Comparison of ENCODE assay signal across 8 cellular contexts in genomic region chr3:194537732-194538247, GRCh38. TPM values are rescaled to one million over a fixed set of nuclear protein-coding genes. Genes with fewer than 3 reads are reported as not detected.
DNase-seq lines count a peak whose midpoint lies in the region; ATAC-seq and TF ChIP-seq lines count a peak whose summit lies in the region.

No MANE protein-coding gene starts in this region.

- H3K27me3 ChIP-seq in cardiac muscle cell, result no peaks in the 10 kb centered on the region
- no peaks in the 10 kb centered on the region for H3K27me3 ChIP-seq in left ventricle myocardium inferior (ENCODE audit: low read depth)

- H3K36me3 Mint-ChIP-seq in stimulated activated naive B cell treated with anti-CD40 and anti-IgM and Interleukin-4, amounts not matched to agents 10 μg/mL and 1 μg/mL and 100 μg/mL, for 72 hours, result peaks cover 6 to 16% of the 10 kb centered on the region in 2 donors

- H3K9me3 ChIP-seq in cardiac muscle cell (ENCODE audit: low read depth) (no peaks in the 10 kb centered on the region), left ventricle myocardium inferior (replicated peaks) (peaks cover 14% of the 10 kb centered on the region)

- no peak overlapping the region for H3K27ac Mint-ChIP-seq in stimulated activated naive B cell treated with anti-CD40 and anti-IgM and Interleukin-4, amounts not matched to agents 10 μg/mL and 1 μg/mL and 100 μg/mL, for 72 hours

- H3K4me3 ChIP-seq in cardiac muscle cell (no peak overlapping the region), left ventricle myocardium inferior (no peak overlapping the region)

- peaks cover 14 to 21% of the 10 kb centered on the region in 2 donors for H3K9me3 Mint-ChIP-seq in stimulated activated naive B cell treated with anti-CD40 and anti-IgM and Interleukin-4, amounts not matched to agents 10 μg/mL and 1 μg/mL and 100 μg/mL, for 72 hours

- ATAC-seq in HG02885 (IDR thresholded peaks at IDR 0.05; ENCODE audit: poor library complexity, unreplicated experiment) (no peak), GM19328 (IDR thresholded peaks at IDR 0.05; ENCODE audit: unreplicated experiment) (no peak), GM19023 (IDR thresholded peaks at IDR 0.05; ENCODE audit: unreplicated experiment) (no peak)
- ATAC-seq in stimulated activated naive B cell treated with anti-CD40 and anti-IgM and Interleukin-4, amounts not matched to agents 10 μg/mL and 1 μg/mL and 100 μg/mL, for 72 hours (replicated peaks), result no peak

- H3K36me3 ChIP-seq in cardiac muscle cell (no peaks in the 10 kb centered on the region), left ventricle myocardium inferior (no peaks in the 10 kb centered on the region)

- no peaks in the 10 kb centered on the region for H3K4me1 ChIP-seq in cardiac muscle cell (ENCODE audit: low read depth)
- peaks cover 13% of the 10 kb centered on the region for H3K4me1 ChIP-seq in left ventricle myocardium inferior

- H3K27me3 Mint-ChIP-seq in stimulated activated naive B cell treated with anti-CD40 and anti-IgM and Interleukin-4, amounts not matched to agents 10 μg/mL and 1 μg/mL and 100 μg/mL, for 72 hours, result peaks cover 5 to 13% of the 10 kb centered on the region in 2 donors

- H3K27ac ChIP-seq in cardiac muscle cell (peak overlapping the region; percentile 38), left ventricle myocardium inferior (replicated peaks) (no peak overlapping the region)

- TF ChIP-seq CTCF in cardiac muscle cell (IDR thresholded peaks at IDR 0.05; ENCODE audit: low read depth, low read length) (no peak), left ventricle myocardium inferior (IDR thresholded peaks at IDR 0.05; ENCODE audit: borderline replicate concordance) (no peak)

- DNase-seq in cardiac muscle cell (ENCODE audit: low read depth in 1 of 2, low spot score in 1 of 2), result peak; percentile 53 to 71
- no peak for DNase-seq in left ventricle myocardium inferior
- DNase-seq in amniotic epithelial cell (ENCODE audit: low read depth), result peak; percentile 39
- DNase-seq in kidney glomerular epithelial cell (lab: John Stamatoyannopoulos, UW), result peak; percentile 65
- DNase-seq in stimulated activated naive B cell treated with anti-CD40 and anti-IgM and Interleukin-4, amounts not matched to agents 10 μg/mL and 1 μg/mL and 100 μg/mL, for 72 hours, result no peak

- intact Hi-C loops in left ventricle myocardium inferior (cut with micrococcal nuclease), result no loop called here

- H3K4me1 Mint-ChIP-seq in stimulated activated naive B cell treated with anti-CD40 and anti-IgM and Interleukin-4, amounts not matched to agents 10 μg/mL and 1 μg/mL and 100 μg/mL, for 72 hours, result peaks cover 10 to 15% of the 10 kb centered on the region in 2 donors

- no peak overlapping the region for H3K4me3 Mint-ChIP-seq in stimulated activated naive B cell treated with anti-CD40 and anti-IgM and Interleukin-4, amounts not matched to agents 10 μg/mL and 1 μg/mL and 100 μg/mL, for 72 hours

RNA-seq across cellular contexts. Expression of gene ATP13A3, which starts 51.0 kb away (rescaled TPM):
- total RNA-seq in cardiac muscle cell, result 262 and 293 TPM in 2 replicates
- polyA plus RNA-seq in cardiac muscle cell, result 51.8 and 74.5 TPM in 2 replicates
- 99.2 TPM for total RNA-seq in left ventricle myocardium inferior

Comparison
In these comparisons a context has a peak if more than half of its experiments do, and no peak if none do; other contexts are left out.
1. DNase-seq: peak in cardiac muscle cell (2 of 2), amniotic epithelial cell (single experiment) and kidney glomerular epithelial cell (single experiment); none in left ventricle myocardium inferior (single experiment) and stimulated activated naive B cell treated with anti-CD40 and anti-IgM and Interleukin-4, amounts not matched to agents 10 μg/mL and 1 μg/mL and 100 μg/mL, for 72 hours (single experiment).